ENCODE assay signal across 14 cellular contexts in the genomic region with DNA sequence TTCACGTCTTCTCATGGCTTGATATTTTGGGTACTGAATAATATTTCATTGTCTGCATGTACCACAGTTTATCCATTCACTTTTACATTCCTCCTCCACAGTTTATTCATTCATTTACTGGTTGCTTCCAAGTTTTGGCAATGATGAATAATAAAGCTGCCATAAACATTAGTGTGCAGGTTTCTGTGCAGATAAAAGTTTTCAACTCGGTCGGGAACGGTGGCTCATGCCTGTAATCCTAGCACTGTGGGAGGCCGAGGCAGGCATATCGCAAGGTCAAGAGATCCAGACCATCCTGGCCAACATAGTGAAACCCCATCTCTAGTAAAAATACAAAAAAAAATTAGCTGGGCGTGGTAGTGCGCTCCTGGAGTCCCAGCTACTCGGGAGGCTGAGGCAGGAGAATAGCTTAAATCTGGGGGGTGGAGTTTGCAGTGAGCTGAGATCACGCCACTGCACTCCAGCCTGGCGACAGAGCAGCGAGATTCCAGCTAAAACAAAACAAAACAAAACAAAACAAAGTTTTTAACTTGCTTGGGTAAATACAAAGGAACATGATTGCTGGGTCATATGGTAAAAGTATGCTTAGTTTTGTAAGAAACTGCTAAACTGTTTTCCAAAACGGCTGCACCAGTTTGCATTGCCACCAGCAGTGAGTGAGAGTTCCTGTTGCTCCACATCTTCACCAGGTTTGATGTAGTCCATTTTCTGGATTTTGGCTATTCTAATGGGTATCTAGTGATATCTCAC.
DNase-seq lines count a peak whose midpoint lies in the region; ATAC-seq and TF ChIP-seq lines count a peak whose summit lies in the region.
"Had no signal": no experiment of that assay in that cellular context is flagged by ENCODE, and none has a peak within 500 bp of the region (broad histone marks: within the 10 kb centered on the region; RNA-seq: fewer than 3 reads in every experiment).

No MANE protein-coding gene starts in this region.

- ATAC-seq in GM21360 (IDR thresholded peaks at IDR 0.05; ENCODE audit: unreplicated experiment), result no peak
- no peak for ATAC-seq in GM18873 (IDR thresholded peaks at IDR 0.05; ENCODE audit: low FRiP score, unreplicated experiment)
- ATAC-seq: HCT116, PC-3 had no signal

- H3K27me3 ChIP-seq in dorsolateral prefrontal cortex (no peaks in the 10 kb centered on the region), layer of hippocampus (ENCODE audit: control insufficient read depth, insufficient read depth, low read length) (no peaks in the 10 kb centered on the region)
- H3K27me3 ChIP-seq: BLaER1 had no signal

- intact Hi-C loops in dorsolateral prefrontal cortex (cut with DNase I), result loop anchor here in 1 of 2 donors (5.0 to 10.0 kb wide), 2 partner anchors 41 to 83 kb away; no protein-coding TSS in a partner anchor

- no peak overlapping the region for H3K4me3 ChIP-seq in LNCaP clone FGC (ENCODE audit: low read depth, low read length)
- no peak overlapping the region for H3K4me3 ChIP-seq in dorsolateral prefrontal cortex
- H3K4me3 ChIP-seq: BLaER1 had no signal

- DNase-seq in LNCaP clone FGC (ENCODE audit: low read depth) (peak; percentile 18), dorsolateral prefrontal cortex (no peak), amygdala (lab: John Stamatoyannopoulos, UW) (no peak), AML-193 (lab: John Stamatoyannopoulos, UW) (no peak)
- DNase-seq: DMS153, NCI-H1048, NCI-H146, NCI-H2107, PC-3 had no signal

- TF ChIP-seq CTCF in LNCaP clone FGC (IDR thresholded peaks at IDR 0.05; ENCODE audit: control insufficient read depth, extremely low read depth, insufficient read depth), result no peak
- no peak for TF ChIP-seq CTCF in dorsolateral prefrontal cortex (IDR thresholded peaks at IDR 0.05 in 54 of 56, conservative IDR thresholded peaks at IDR 0.05 in 2 of 56; ENCODE audit: low read depth in 1 of 56, partially characterized antibody in 56 of 56)

- H3K27ac ChIP-seq in dorsolateral prefrontal cortex (peak overlapping the region in 56 of 59 donors; percentile 46 to 95 (median 86)), layer of hippocampus (ENCODE audit: low read depth, low read length) (peak overlapping the region; percentile 84)
- H3K27ac ChIP-seq: BLaER1 had no signal
